Comparison of ENCODE assay signal across 17 cellular contexts in genomic region chr5:75701856-75702255, GRCh38. TPM values are rescaled to one million over a fixed set of nuclear protein-coding genes. Genes with fewer than 3 reads are reported as not detected.
DNase-seq lines count a peak whose midpoint lies in the region; ATAC-seq lines count a peak whose summit lies in the region.
"Had no signal": no experiment of that assay in that cellular context is flagged by ENCODE, and none has a peak within 500 bp of the region (broad histone marks: within the 10 kb centered on the region; RNA-seq: fewer than 3 reads in every experiment).

No MANE protein-coding gene starts in this region.

- H3K27ac Mint-ChIP-seq in activated CD4-positive, alpha-beta T cell treated with anti-CD3 and anti-CD28 coated beads, Interleukin-2, amount 10 ng/mL, durations not matched to agents 24 days and 14 days = no peak overlapping the region
- no peak overlapping the region for H3K27ac Mint-ChIP-seq in activated CD4-positive, alpha-beta T cell treated with anti-CD3 and anti-CD28 coated beads for 36 hours
- H3K27ac Mint-ChIP-seq: B cell; CD8-positive, alpha-beta T cell; GM23338; H9 had no signal

- H3K9me3 Mint-ChIP-seq in activated CD4-positive, alpha-beta T cell treated with anti-CD3 and anti-CD28 coated beads, Interleukin-2, amount 10 ng/mL, durations not matched to agents 24 days and 14 days = no peaks in the 10 kb centered on the region
- H3K9me3 Mint-ChIP-seq in activated CD4-positive, alpha-beta T cell treated with anti-CD3 and anti-CD28 coated beads for 36 hours (ENCODE audit: low read depth) = peaks cover 3% of the 10 kb centered on the region
- H3K9me3 Mint-ChIP-seq: CD8-positive, alpha-beta T cell had no signal

- CTCF ChIA-PET in activated CD4-positive, alpha-beta T cell treated with anti-CD3 and anti-CD28 coated beads for 36 hours (lab: Charles Lee) = interaction anchor here (0.6 kb wide), 1 partner anchor 24 kb away, joined by 3 read pairs; no protein-coding TSS in a partner anchor

- H3K4me1 Mint-ChIP-seq in activated CD4-positive, alpha-beta T cell treated with anti-CD3 and anti-CD28 coated beads, Interleukin-2, amount 10 ng/mL, durations not matched to agents 24 days and 14 days = peaks cover 9% of the 10 kb centered on the region
- H3K4me1 Mint-ChIP-seq in activated CD4-positive, alpha-beta T cell treated with anti-CD3 and anti-CD28 coated beads for 36 hours = peaks cover 9% of the 10 kb centered on the region
- H3K4me1 Mint-ChIP-seq: GM23338, H9 had no signal

- H3K27me3 Mint-ChIP-seq in activated CD4-positive, alpha-beta T cell treated with anti-CD3 and anti-CD28 coated beads, Interleukin-2, amount 10 ng/mL, durations not matched to agents 24 days and 14 days = no peaks in the 10 kb centered on the region
- H3K27me3 Mint-ChIP-seq in activated CD4-positive, alpha-beta T cell treated with anti-CD3 and anti-CD28 coated beads for 36 hours = no peaks in the 10 kb centered on the region
- H3K27me3 Mint-ChIP-seq: B cell; CD4-positive, CD25-positive, alpha-beta regulatory T cell had no signal

- no peak overlapping the region for H3K4me3 Mint-ChIP-seq in activated CD4-positive, alpha-beta T cell treated with anti-CD3 and anti-CD28 coated beads, Interleukin-2, amount 10 ng/mL, durations not matched to agents 24 days and 14 days
- H3K4me3 Mint-ChIP-seq in activated CD4-positive, alpha-beta T cell treated with anti-CD3 and anti-CD28 coated beads for 36 hours = no peak overlapping the region
- H3K4me3 Mint-ChIP-seq: B cell; CD4-positive, CD25-positive, alpha-beta regulatory T cell; CD8-positive, alpha-beta T cell; GM23338; H9 had no signal

- POLR2A ChIA-PET in activated CD4-positive, alpha-beta T cell treated with anti-CD3 and anti-CD28 coated beads for 36 hours (lab: Charles Lee) = no interaction called here

- intact Hi-C loops in activated CD4-positive, alpha-beta T cell treated with anti-CD3 and anti-CD28 coated beads, Interleukin-2, amount 10 ng/mL, durations not matched to agents 24 days and 14 days (cut with micrococcal nuclease) = no loop called here
- intact Hi-C loops in activated CD4-positive, alpha-beta T cell treated with anti-CD3 and anti-CD28 coated beads for 36 hours (cut with DNase I, micrococcal nuclease) = no loop called here
- intact Hi-C loops in Right ventricle myocardium superior (cut with DNase I) (no loop called here), left cardiac atrium (cut with DNase I) (no loop called here), left ventricle myocardium superior (cut with micrococcal nuclease) (no loop called here)

- H3K36me3 Mint-ChIP-seq in activated CD4-positive, alpha-beta T cell treated with anti-CD3 and anti-CD28 coated beads, Interleukin-2, amount 10 ng/mL, durations not matched to agents 24 days and 14 days (ENCODE audit: low read depth) = peaks cover 53% of the 10 kb centered on the region
- peaks cover 41% of the 10 kb centered on the region for H3K36me3 Mint-ChIP-seq in activated CD4-positive, alpha-beta T cell treated with anti-CD3 and anti-CD28 coated beads for 36 hours (ENCODE audit: low read depth)

- DNase-seq in activated CD4-positive, alpha-beta T cell treated with anti-CD3 and anti-CD28 coated beads, Interleukin-2, amount 10 ng/mL, durations not matched to agents 24 days and 14 days = peak; percentile 36
- no peak for DNase-seq in activated CD4-positive, alpha-beta T cell treated with anti-CD3 and anti-CD28 coated beads for 36 hours
- DNase-seq in Right ventricle myocardium superior (no peak), left cardiac atrium (no peak), DMS79 (lab: John Stamatoyannopoulos, UW) (peak; percentile 36), left ventricle myocardium superior (no peak)
- no peak for DNase-seq in stimulated activated CD4-positive, alpha-beta T cell treated with anti-CD3 and anti-CD28 coated beads, Interleukin-4, amount 100 ng/mL, for 1 hour
- DNase-seq: Caco-2; CD4-positive, CD25-positive, alpha-beta regulatory T cell; CD8-positive, alpha-beta T cell; DMS153; GF-D8; H9 had no signal

- no peak for ATAC-seq in activated CD4-positive, alpha-beta T cell treated with anti-CD3 and anti-CD28 coated beads for 36 hours
- ATAC-seq in Right ventricle myocardium superior (ENCODE audit: poor library complexity) (peak; percentile 91), left cardiac atrium (no peak), left ventricle myocardium superior (peak; percentile 99), HG03469 (IDR thresholded peaks at IDR 0.05; ENCODE audit: unreplicated experiment) (no peak)
- ATAC-seq: CD8-positive, alpha-beta T cell; GM23338; HCT116 had no signal

RNA-seq across cellular contexts. Expression of gene POC5, which starts 15.4 kb away (rescaled TPM):
- total RNA-seq in activated CD4-positive, alpha-beta T cell treated with anti-CD3 and anti-CD28 coated beads, Interleukin-2, amount 10 ng/mL, durations not matched to agents 24 days and 14 days = 20.8 and 21.3 TPM in 2 replicates
- total RNA-seq in activated CD4-positive, alpha-beta T cell treated with anti-CD3 and anti-CD28 coated beads for 36 hours = 10 to 100 TPM; 20.2 to 20.3 TPM
- total RNA-seq in Right ventricle myocardium superior = 2.3 TPM
- total RNA-seq in left cardiac atrium = 1 to 10 TPM; 4.3 to 4.6 TPM
- 2.1 TPM for total RNA-seq in left ventricle myocardium superior

Comparison
In these comparisons a context has a peak if more than half of its experiments do, and no peak if none do; other contexts are left out.
1. DNase-seq: peak in activated CD4-positive, alpha-beta T cell treated with anti-CD3 and anti-CD28 coated beads, Interleukin-2, amount 10 ng/mL, durations not matched to agents 24 days and 14 days (single experiment) and DMS79 (single experiment); none in activated CD4-positive, alpha-beta T cell treated with anti-CD3 and anti-CD28 coated beads for 36 hours (single experiment), Right ventricle myocardium superior (single experiment), left cardiac atrium (single experiment), left ventricle myocardium superior (single experiment) and stimulated activated CD4-positive, alpha-beta T cell treated with anti-CD3 and anti-CD28 coated beads, Interleukin-4, amount 100 ng/mL, for 1 hour (single experiment).
2. ATAC-seq: peak in Right ventricle myocardium superior (single experiment) and left ventricle myocardium superior (single experiment); none in activated CD4-positive, alpha-beta T cell treated with anti-CD3 and anti-CD28 coated beads for 36 hours (single experiment), left cardiac atrium (0 of 2) and HG03469 (single experiment).